ENCODE assay signal across 1 cellular context in the genomic region with DNA sequence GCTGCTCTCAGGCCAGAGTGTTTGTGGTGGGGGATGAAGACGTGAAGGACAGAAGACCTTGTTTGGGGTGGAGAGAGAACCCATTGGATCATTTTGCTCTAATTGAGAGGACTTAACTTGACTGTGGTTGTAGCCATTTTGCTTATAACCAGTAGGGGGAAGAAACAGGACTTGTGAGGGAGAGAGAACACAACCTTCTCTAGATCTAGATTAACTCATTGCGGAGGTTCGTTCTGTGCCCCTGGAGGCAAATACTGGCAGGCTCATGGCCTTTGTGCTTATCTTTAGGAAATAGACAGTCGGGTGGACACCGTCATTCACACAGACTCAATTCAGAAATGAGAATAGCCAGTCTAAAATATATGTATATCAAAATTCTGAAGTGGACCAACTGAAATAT.
TF ChIP-seq lines count a peak whose summit lies in the region.

No MANE protein-coding gene starts in this region.

TF ChIP-seq in WTC11, 78 proteins besides CTCF, POLR2A, EP300 and RAD21 (continued from another document):
- no peak for TF ChIP-seq ZNF281 (CRISPR knock-in tag; IDR thresholded peaks at IDR 0.05)
- TF ChIP-seq PRRX2 (CRISPR knock-in tag; IDR thresholded peaks at IDR 0.05), result no peak
- TF ChIP-seq NFE2L1 (CRISPR knock-in tag; IDR thresholded peaks at IDR 0.05), result no peak
- TF ChIP-seq, protein P1, sequence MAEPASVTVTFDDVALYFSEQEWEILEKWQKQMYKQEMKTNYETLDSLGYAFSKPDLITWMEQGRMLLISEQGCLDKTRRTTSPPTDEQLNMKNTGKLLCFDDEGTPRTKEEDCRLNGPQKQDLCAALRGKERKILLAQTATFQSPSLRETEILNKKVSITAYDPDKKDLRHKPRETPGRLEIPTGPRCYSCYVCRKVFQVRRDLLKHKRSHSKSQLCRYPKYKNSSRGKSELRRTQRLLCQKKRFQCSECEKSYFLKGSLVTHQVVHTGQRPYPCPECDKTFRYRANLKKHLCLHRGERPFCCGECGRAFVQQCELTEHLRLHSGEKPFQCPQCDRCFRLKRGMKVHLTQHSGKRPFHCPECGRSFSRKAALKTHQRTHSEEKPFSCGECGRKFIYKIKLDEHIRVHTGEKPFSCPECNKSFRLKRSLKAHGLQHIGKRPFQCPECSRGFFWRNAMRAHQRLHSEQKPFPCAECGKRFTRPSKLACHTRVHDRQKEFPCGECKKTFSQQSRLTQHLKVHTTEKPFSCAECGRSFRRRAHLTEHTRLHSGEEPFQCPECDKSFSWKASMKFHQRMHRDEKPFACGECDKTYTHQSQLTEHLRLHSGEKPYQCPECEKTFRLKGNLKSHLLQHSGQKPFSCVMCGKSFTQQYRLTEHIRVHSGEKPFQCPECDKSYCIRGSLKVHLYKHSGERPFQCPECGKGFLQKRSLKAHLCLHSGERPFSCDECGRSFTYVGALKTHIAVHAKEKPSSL (CRISPR knock-in tag; conservative IDR thresholded peaks at IDR 0.05), result no peak
- TF ChIP-seq, protein P2, sequence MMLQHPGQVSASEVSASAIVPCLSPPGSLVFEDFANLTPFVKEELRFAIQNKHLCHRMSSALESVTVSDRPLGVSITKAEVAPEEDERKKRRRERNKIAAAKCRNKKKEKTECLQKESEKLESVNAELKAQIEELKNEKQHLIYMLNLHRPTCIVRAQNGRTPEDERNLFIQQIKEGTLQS (CRISPR knock-in tag; conservative IDR thresholded peaks at IDR 0.05), result no peak
